Comparison of ENCODE assay signal across 19 cellular contexts in the genomic region with DNA sequence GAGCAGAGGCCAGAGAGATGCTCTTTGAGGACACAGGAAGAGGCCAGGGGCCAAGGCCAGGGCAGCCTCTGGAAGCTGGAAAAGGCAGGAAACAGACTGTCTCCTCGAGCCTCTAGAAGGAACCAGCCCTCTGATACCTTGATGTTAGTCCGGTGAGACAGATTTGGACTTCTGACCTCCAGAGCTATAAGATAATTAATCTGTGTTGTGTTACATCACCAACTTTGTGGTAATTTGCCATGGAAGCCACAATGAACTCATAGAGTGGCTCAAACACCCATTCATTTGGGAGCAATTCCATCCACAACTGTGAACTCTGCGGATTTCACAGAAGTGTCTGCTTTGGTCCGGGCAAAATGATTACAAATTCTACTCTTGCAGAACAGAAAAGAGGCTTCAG. TPM values are rescaled to one million over a fixed set of nuclear protein-coding genes. Genes with fewer than 3 reads are reported as not detected.
DNase-seq lines count a peak whose midpoint lies in the region; FAIRE-seq and TF ChIP-seq lines count a peak whose summit lies in the region.
"Had no signal": no experiment of that assay in that cellular context is flagged by ENCODE, and none has a peak within 500 bp of the region (broad histone marks: within the 10 kb centered on the region; RNA-seq: fewer than 3 reads in every experiment).

No MANE protein-coding gene starts in this region.

- H3K27ac ChIP-seq in BLaER1 = peak overlapping the region; percentile 65; the same call in 1 of the 2 replicates
- H3K27ac ChIP-seq in left ventricle myocardium inferior (replicated peaks) = no peak overlapping the region
- H3K27ac ChIP-seq: 22Rv1, A549 had no signal

- DNase-seq in RPMI7951 (ENCODE audit: low read depth) (peak; percentile 35), bronchial epithelial cell (ENCODE audit: low read depth) (no peak), posterior vena cava (ENCODE audit: low spot score) (peak; percentile 30), left ventricle myocardium inferior (no peak), putamen (ENCODE audit: low spot score) (no peak), ACHN (no peak)
- DNase-seq: C1 segment of cervical spinal cord; CD4-positive, CD25-positive, alpha-beta regulatory T cell; COR-L47; GOT3; H7 had no signal

- H3K4me3 ChIP-seq in BLaER1 (no peak overlapping the region), bronchial epithelial cell (ENCODE audit: low read depth, low read length) (no peak overlapping the region), left ventricle myocardium inferior (no peak overlapping the region)
- H3K4me3 ChIP-seq: A549 had no signal

- no peak for TF ChIP-seq CTCF in bronchial epithelial cell (IDR thresholded peaks at IDR 0.05; ENCODE audit: insufficient read depth, low read length, severe bottlenecking)
- no peak for TF ChIP-seq CTCF in left ventricle myocardium inferior (IDR thresholded peaks at IDR 0.05; ENCODE audit: borderline replicate concordance)

- peak; percentile 36 for FAIRE-seq in bronchial epithelial cell (lab: Jason Lieb, UNC)
- FAIRE-seq: A549, D721Med, G401.6, GM12891, GM18507, HepG2 had no signal

- no peak overlapping the region; the same call in 1 of the 2 replicates for H3K9ac ChIP-seq in BLaER1

- in situ Hi-C loops in ACHN (cut with HindIII; ENCODE audit: low pct_ligation_motif_present, low pct_unique_long_range_greater_than_20kb, low sequenced_read_pairs) = no loop called here

- H3K27me3 ChIP-seq in BLaER1 = no peaks in the 10 kb centered on the region
- H3K27me3 ChIP-seq in bronchial epithelial cell (ENCODE audit: control insufficient read depth, insufficient read depth, low read length) = peaks cover 5% of the 10 kb centered on the region
- H3K27me3 ChIP-seq in left ventricle myocardium inferior (ENCODE audit: low read depth) = peaks cover 45% of the 10 kb centered on the region

- peak overlapping the region; percentile 96 for H3K4me2 ChIP-seq in BLaER1
- H3K4me2 ChIP-seq: A549 had no signal

- intact Hi-C loops in posterior vena cava (cut with DNase I) (no loop called here), left ventricle myocardium inferior (cut with micrococcal nuclease) (no loop called here)

- H3K36me3 ChIP-seq in BLaER1 = no peaks in the 10 kb centered on the region
- no peaks in the 10 kb centered on the region for H3K36me3 ChIP-seq in bronchial epithelial cell (ENCODE audit: control insufficient read depth, insufficient read depth, low read length)
- H3K36me3 ChIP-seq in left ventricle myocardium inferior = no peaks in the 10 kb centered on the region

- peaks cover 15% of the 10 kb centered on the region for H3K9me3 ChIP-seq in BLaER1
- H3K9me3 ChIP-seq in left ventricle myocardium inferior (replicated peaks) = no peaks in the 10 kb centered on the region
- H3K9me3 ChIP-seq: A549 had no signal

- no peaks in the 10 kb centered on the region for H4K20me1 ChIP-seq in BLaER1

- H3K4me1 ChIP-seq in BLaER1 (peaks cover 89% of the 10 kb centered on the region), left ventricle myocardium inferior (no peaks in the 10 kb centered on the region)
- H3K4me1 ChIP-seq: A549 had no signal

RNA-seq across cellular contexts. Expression of gene OAT, which starts 48.7 kb away (rescaled TPM):
- 167 and 187 TPM in 2 replicates for total RNA-seq in RPMI7951 (2014; rRNA removed; shearing (Covaris generic))
- total RNA-seq in bronchial epithelial cell (117 and 130 TPM in 2 replicates), posterior vena cava (100 to 1,000 TPM in 1 of 2 donors, 10 to 100 TPM in 1; 89.5 to 113 TPM), left ventricle myocardium inferior (24.3 TPM)

Comparison
In these comparisons a context has a peak if more than half of its experiments do, and no peak if none do; other contexts are left out.
1. DNase-seq: peak in RPMI7951 (single experiment) and posterior vena cava (single experiment); none in bronchial epithelial cell (single experiment), left ventricle myocardium inferior (single experiment), putamen (single experiment) and ACHN (single experiment).